8 cellular contexts compared by ENCODE assay signal in genomic region chr17:7549401-7550055, GRCh38. TPM values are rescaled to one million over a fixed set of nuclear protein-coding genes. Genes with fewer than 3 reads are reported as not detected.
A peak's percentile ranks its signal among the peaks of the same experiment; 100 is the strongest.
DNase-seq lines count a peak whose midpoint lies in the region; ATAC-seq, FAIRE-seq and TF ChIP-seq lines count a peak whose summit lies in the region.

No MANE protein-coding gene starts in this region.

- no peaks in the 10 kb centered on the region for H3K27me3 Mint-ChIP-seq in osteocyte (ENCODE audit: unreplicated experiment)

- H3K4me1 Mint-ChIP-seq in osteocyte (ENCODE audit: unreplicated experiment), result peaks cover 14% of the 10 kb centered on the region

- no peaks in the 10 kb centered on the region for H3K36me3 Mint-ChIP-seq in osteocyte (ENCODE audit: unreplicated experiment)

- peak overlapping the region; percentile 42 for H3K27ac Mint-ChIP-seq in osteocyte (ENCODE audit: unreplicated experiment)

- no peak for TF ChIP-seq CTCF in fibroblast of the aortic adventitia (IDR thresholded peaks at IDR 0.05; ENCODE audit: insufficient read depth, low read length)
- TF ChIP-seq CTCF in osteocyte (IDR thresholded peaks at IDR 0.05), result no peak

- ATAC-seq in HG02623 (IDR thresholded peaks at IDR 0.05; ENCODE audit: unreplicated experiment), result no peak
- no peak for ATAC-seq in GM19455 (IDR thresholded peaks at IDR 0.05; ENCODE audit: unreplicated experiment)

- DNase-seq in GM18507 (ENCODE audit: extremely low spot score, insufficient read length, low read depth) (no peak), fibroblast of the aortic adventitia (ENCODE audit: low read depth) (no peak), osteocyte (ENCODE audit: extremely low spot score, unreplicated experiment) (no peak), NCI-H446 (lab: John Stamatoyannopoulos, UW) (no peak), MV-4-11 (lab: John Stamatoyannopoulos, UW) (no peak)
- DNase-seq in activated CD8-positive, alpha-beta memory T cell treated with anti-CD3 and anti-CD28 coated beads, Interleukin-2, amount 50 U/mL, for 48 hours, result peak; percentile 76

- H3K4me3 ChIP-seq in fibroblast of the aortic adventitia (ENCODE audit: low read depth, low read length), result peak overlapping the region; percentile 71

- peak; percentile 41 for FAIRE-seq in GM18507 (lab: Jason Lieb, UNC)

- H3K4me3 Mint-ChIP-seq in osteocyte (ENCODE audit: unreplicated experiment), result peak overlapping the region; percentile 66

- H3K9me3 Mint-ChIP-seq in osteocyte (ENCODE audit: unreplicated experiment), result no peaks in the 10 kb centered on the region

RNA-seq across cellular contexts. Expression of gene TNFSF12, which starts 0.7 kb away (rescaled TPM):
- total RNA-seq in fibroblast of the aortic adventitia (ENCODE audit: low replicate concordance), result 10.1 and 14.5 TPM in 2 replicates
- 14.6 and 15.0 TPM in 2 replicates for total RNA-seq in osteocyte

RNA-seq across cellular contexts. Expression of gene TNFSF13, which starts 9.0 kb away (rescaled TPM):
- total RNA-seq in fibroblast of the aortic adventitia (ENCODE audit: low replicate concordance), result 1.1 and 1.4 TPM in 2 replicates
- total RNA-seq in osteocyte, result 1.3 and 1.5 TPM in 2 replicates

RNA-seq across cellular contexts. Expression of gene SENP3, which starts 12.2 kb away (rescaled TPM):
- total RNA-seq in fibroblast of the aortic adventitia (ENCODE audit: low replicate concordance) (14.6 and 60.4 TPM in 2 replicates), osteocyte (52.5 and 53.7 TPM in 2 replicates)

RNA-seq across cellular contexts. Expression of gene CD68, which starts 29.9 kb away (rescaled TPM):
- 4.9 and 71.7 TPM in 2 replicates for total RNA-seq in fibroblast of the aortic adventitia (ENCODE audit: low replicate concordance)
- total RNA-seq in osteocyte, result 1.1 TPM in 2 replicates

RNA-seq across cellular contexts. Expression of gene MPDU1, which starts 34.1 kb away (rescaled TPM):
- total RNA-seq in fibroblast of the aortic adventitia (ENCODE audit: low replicate concordance), result 32.3 and 127 TPM in 2 replicates
- 34.2 and 42.2 TPM in 2 replicates for total RNA-seq in osteocyte
